Comparison of ENCODE assay signal across 1 cellular context in genomic region chr6:64254558-64254957, GRCh38.
TF ChIP-seq lines count a peak whose summit lies in the region.

No MANE protein-coding gene starts in this region.

TF ChIP-seq in HepG2, 621 proteins besides CTCF, POLR2A, EP300 and RAD21 (continued from another document):
- peak; percentile 51; the same call in 1 of the 2 replicates for TF ChIP-seq HOMEZ (CRISPR knock-in tag; IDR thresholded peaks at IDR 0.05; ENCODE audit: low read depth)
